Comparison of ENCODE assay signal across 11 cellular contexts in genomic region chr10:114367041-114367675, GRCh38. TPM values are rescaled to one million over a fixed set of nuclear protein-coding genes. Genes with fewer than 3 reads are reported as not detected.
DNase-seq lines count a peak whose midpoint lies in the region; ATAC-seq and TF ChIP-seq lines count a peak whose summit lies in the region.
"Had no signal": no experiment of that assay in that cellular context is flagged by ENCODE, and none has a peak within 500 bp of the region (broad histone marks: within the 10 kb centered on the region; RNA-seq: fewer than 3 reads in every experiment).

No MANE protein-coding gene starts in this region.

- no peaks in the 10 kb centered on the region for H3F3A ChIP-seq in GM23338 (replicated peaks; ENCODE audit: low read depth)

- no peaks in the 10 kb centered on the region for H4K20me1 ChIP-seq in GM23338 (replicated peaks; ENCODE audit: insufficient read depth)

- intact Hi-C loops in left cardiac atrium (cut with DNase I) = no loop called here
- intact Hi-C loops in prostate gland (cut with DNase I) = no loop called here

- H3K27ac ChIP-seq in prostate gland (peak overlapping the region; percentile 68 to 78), GM23338 (ENCODE audit: low read depth) (no peak overlapping the region)

- peaks cover 9% of the 10 kb centered on the region for H3K4me1 ChIP-seq in prostate gland (replicated peaks)
- no peaks in the 10 kb centered on the region for H3K4me1 ChIP-seq in GM23338 (ENCODE audit: insufficient read depth)

- TF ChIP-seq POLR2A in prostate gland (IDR thresholded peaks at IDR 0.05) = no peak
- no peak for TF ChIP-seq POLR2A in GM18505 (IDR thresholded peaks at IDR 0.05; ENCODE audit: borderline replicate concordance, extremely low read depth, insufficient read depth, insufficient read length)

- TF ChIP-seq CTCF in prostate gland (IDR thresholded peaks at IDR 0.05) (no peak), GM23338 (conservative IDR thresholded peaks at IDR 0.05; ENCODE audit: low read depth in 2 of 2) (no peak)

- no peaks in the 10 kb centered on the region for H3K79me2 ChIP-seq in GM23338 (replicated peaks; ENCODE audit: insufficient read depth)

- peak; percentile 55 for ATAC-seq in GM18520 (IDR thresholded peaks at IDR 0.05; ENCODE audit: unreplicated experiment)
- peak; percentile 66 to 86 for ATAC-seq in left cardiac atrium
- ATAC-seq in HG03521 (IDR thresholded peaks at IDR 0.05; ENCODE audit: unreplicated experiment) = no peak
- ATAC-seq in GM23338 = no peak
- ATAC-seq in GM18505 (IDR thresholded peaks at IDR 0.05; ENCODE audit: unreplicated experiment) = no peak

- H3K4me2 ChIP-seq in GM23338 = no peak overlapping the region

- no peak overlapping the region for H3K4me3 Mint-ChIP-seq in GM23338
- H3K4me3 Mint-ChIP-seq: central memory CD8-positive, alpha-beta T cell had no signal

- H3K9me3 Mint-ChIP-seq in GM23338 = no peaks in the 10 kb centered on the region
- H3K9me3 Mint-ChIP-seq: central memory CD8-positive, alpha-beta T cell had no signal

- H3K27me3 Mint-ChIP-seq in GM23338 (ENCODE audit: insufficient read depth, low read depth, poor library complexity) = peaks cover 2% of the 10 kb centered on the region

- no peak overlapping the region for H3K27ac Mint-ChIP-seq in GM23338

- no peaks in the 10 kb centered on the region for H3K9me3 ChIP-seq in prostate gland

- H3K36me3 ChIP-seq in prostate gland = no peaks in the 10 kb centered on the region
- H3K36me3 ChIP-seq in GM23338 (ENCODE audit: insufficient read depth) = no peaks in the 10 kb centered on the region

- 5% methylated on average over 3 of the region's 3 CpGs for WGBS in prostate gland

- H2AFZ ChIP-seq in GM23338 = no peak overlapping the region

- H3K27me3 ChIP-seq in prostate gland (replicated peaks; ENCODE audit: insufficient read depth) (no peaks in the 10 kb centered on the region), GM23338 (ENCODE audit: insufficient read depth) (no peaks in the 10 kb centered on the region)

- H3K4me3 ChIP-seq in prostate gland = no peak overlapping the region
- H3K4me3 ChIP-seq in GM23338 = no peak overlapping the region

- H3K36me3 Mint-ChIP-seq in GM23338 (ENCODE audit: low read depth) = no peaks in the 10 kb centered on the region

- DNase-seq in NCI-H69 (lab: John Stamatoyannopoulos, UW) = peak; percentile 4
- DNase-seq in left cardiac atrium = no peak
- DNase-seq in prostate gland (ENCODE audit: low spot score) = peak; percentile 52
- DNase-seq in GM23338 (ENCODE audit: low spot score) = no peak
- no peak for DNase-seq in NCI-H2227 treated with DMSO at 0.1 percent for 48 hours (lab: John Stamatoyannopoulos, UW)
- DNase-seq: H7, NCI-H2081 treated with DMSO at 0.1 percent for 48 hours had no signal

- no peaks in the 10 kb centered on the region for H3K9me2 ChIP-seq in GM23338 (ENCODE audit: insufficient read depth)

- H3K4me1 Mint-ChIP-seq in GM23338 = no peaks in the 10 kb centered on the region
- H3K4me1 Mint-ChIP-seq: central memory CD8-positive, alpha-beta T cell had no signal

TF ChIP-seq in GM23338, 12 proteins besides CTCF, POLR2A, EP300 and RAD21 (continues in another document):
- TF ChIP-seq CREB1 (CRISPR knock-in tag; IDR thresholded peaks at IDR 0.05; ENCODE audit: low read depth) (no peak), ZNF114 (CRISPR knock-in tag; IDR thresholded peaks at IDR 0.05) (no peak), EZH2 (IDR thresholded peaks at IDR 0.05; ENCODE audit: low read depth, unreplicated experiment) (no peak), JUNB (IDR thresholded peaks at IDR 0.05; ENCODE audit: unreplicated experiment) (no peak), EZH2phosphoT487 (IDR thresholded peaks at IDR 0.05; ENCODE audit: unreplicated experiment) (no peak), ZNF462 (CRISPR knock-in tag; IDR thresholded peaks at IDR 0.05) (no peak), NANOG (IDR thresholded peaks at IDR 0.05; ENCODE audit: borderline replicate concordance) (no peak), STAT1 (IDR thresholded peaks at IDR 0.05; ENCODE audit: unreplicated experiment) (no peak), ETS1 (IDR thresholded peaks at IDR 0.05) (no peak), ZNF331 (CRISPR knock-in tag; IDR thresholded peaks at IDR 0.05; ENCODE audit: low read depth) (no peak), POLR2AphosphoS5 (IDR thresholded peaks at IDR 0.05; ENCODE audit: low read depth) (no peak)

RNA-seq across cellular contexts. Expression of gene AFAP1L2, which starts 37.1 kb away (rescaled TPM):
- total RNA-seq in left cardiac atrium (1 to 10 TPM; 5.5 to 7.6 TPM), prostate gland (10 to 100 TPM; 16.1 to 34.1 TPM)
- 6.5 and 7.3 TPM in 2 replicates for total RNA-seq in GM23338 (2014; rRNA removed; shearing (Covaris generic))
- polyA plus RNA-seq in GM23338 (2016; fragmentation: Nextera tagmentation; extraction: Ambion mirVana) = 2.3 TPM in 2 replicates

Comparison
In these comparisons a context has a peak if more than half of its experiments do, and no peak if none do; other contexts are left out.
1. ATAC-seq: peak in GM18520 (single experiment) and left cardiac atrium (2 of 2); none in HG03521 (single experiment), GM23338 (single experiment) and GM18505 (single experiment).
2. DNase-seq: peak in NCI-H69 (single experiment) and prostate gland (single experiment); none in left cardiac atrium (single experiment), GM23338 (single experiment) and NCI-H2227 treated with DMSO at 0.1 percent for 48 hours (single experiment).